8 cellular contexts compared by ENCODE assay signal in the genomic region with DNA sequence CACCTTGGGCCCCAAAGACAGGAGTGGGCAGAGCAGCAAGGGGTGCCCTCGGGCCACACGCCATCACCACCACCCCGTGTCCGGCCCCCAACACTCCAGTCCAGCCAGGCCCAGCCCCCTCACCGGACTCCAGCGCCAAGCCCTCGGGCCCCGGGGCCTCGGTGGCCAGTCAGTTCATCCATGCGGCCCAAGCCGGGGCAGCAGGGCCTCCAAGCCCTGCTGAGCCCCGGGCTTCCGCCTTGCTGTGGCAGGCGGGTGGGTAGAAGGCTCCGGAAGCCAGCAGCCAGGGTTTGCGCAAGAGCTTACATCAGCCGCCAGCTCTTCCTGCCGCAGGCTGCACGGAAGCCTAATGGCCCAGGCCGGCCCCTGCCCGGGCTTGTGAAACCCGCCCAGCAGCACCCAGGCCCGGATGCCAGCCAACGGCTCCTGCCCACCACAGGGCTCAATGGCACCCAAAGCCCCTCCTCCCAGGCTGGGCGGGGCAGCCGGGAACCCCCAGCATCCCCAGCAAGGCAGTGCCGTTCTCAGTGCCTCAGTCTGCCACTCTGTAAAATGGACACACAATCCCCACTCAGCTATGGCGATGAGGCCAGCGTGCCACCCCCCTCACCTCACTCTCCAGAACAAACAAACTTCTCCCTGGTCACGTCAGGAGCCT. TPM values are rescaled to one million over a fixed set of nuclear protein-coding genes. Genes with fewer than 3 reads are reported as not detected.
DNase-seq lines count a peak whose midpoint lies in the region; ATAC-seq and TF ChIP-seq lines count a peak whose summit lies in the region.

No MANE protein-coding gene starts in this region.

- no peaks in the 10 kb centered on the region for H3K27me3 Mint-ChIP-seq in activated naive CD4-positive, alpha-beta T cell treated with anti-CD3 and anti-CD28 coated beads, Interleukin-2, amount 50 U/mL, for 24 hours

- H3K9me3 ChIP-seq in left ventricle myocardium inferior (replicated peaks) = no peaks in the 10 kb centered on the region

- TF ChIP-seq CTCF in left ventricle myocardium inferior (IDR thresholded peaks at IDR 0.05; ENCODE audit: borderline replicate concordance) = no peak

- DNase-seq in C1 segment of cervical spinal cord (lab: John Stamatoyannopoulos, UW) = peak in 8 of 14 donors; percentile 28 to 71 (median 50)
- peak; percentile 83 for DNase-seq in left ventricle myocardium inferior
- DNase-seq in stimulated activated CD4-positive, alpha-beta T cell treated with anti-CD3 and anti-CD28 coated beads, Interleukin-12 subunit alpha, Interleukin-12 subunit beta, amount 100 ng/mL, for 48 hours (ENCODE audit: low read depth in 2 of 3, low spot score in 1 of 3) = peak; percentile 68 to 81 (median 81)
- DNase-seq in islet precursor cell = no peak

- H3K4me1 ChIP-seq in left ventricle myocardium inferior = peaks cover 23% of the 10 kb centered on the region

- peak overlapping the region; percentile 88 for H3K4me3 Mint-ChIP-seq in activated naive CD4-positive, alpha-beta T cell treated with anti-CD3 and anti-CD28 coated beads, Interleukin-2, amount 50 U/mL, for 24 hours

- H3K27ac ChIP-seq in left ventricle myocardium inferior (replicated peaks) = peak overlapping the region; percentile 67

- no peaks in the 10 kb centered on the region for H3K9me3 Mint-ChIP-seq in activated naive CD4-positive, alpha-beta T cell treated with anti-CD3 and anti-CD28 coated beads, Interleukin-2, amount 50 U/mL, for 24 hours

- peaks cover 33% of the 10 kb centered on the region for H3K4me1 Mint-ChIP-seq in activated naive CD4-positive, alpha-beta T cell treated with anti-CD3 and anti-CD28 coated beads, Interleukin-2, amount 50 U/mL, for 24 hours

- peak overlapping the region; percentile 54 for H3K4me3 ChIP-seq in left ventricle myocardium inferior

- no peaks in the 10 kb centered on the region for H3K27me3 ChIP-seq in left ventricle myocardium inferior (ENCODE audit: low read depth)

- H3K36me3 ChIP-seq in left ventricle myocardium inferior = peaks cover 32% of the 10 kb centered on the region

- H3K27ac Mint-ChIP-seq in activated naive CD4-positive, alpha-beta T cell treated with anti-CD3 and anti-CD28 coated beads, Interleukin-2, amount 50 U/mL, for 24 hours = peak overlapping the region; percentile 96

- intact Hi-C loops in left ventricle myocardium inferior (cut with micrococcal nuclease) = no loop called here

- ATAC-seq in GM19397 (IDR thresholded peaks at IDR 0.05; ENCODE audit: unreplicated experiment) (peak; percentile 81), HG03565 (IDR thresholded peaks at IDR 0.05; ENCODE audit: unreplicated experiment) (peak; percentile 68), SK-N-SH treated with all-trans-retinoic acid at 6 μM for 48 hours (peak; percentile 9)

- peaks cover 5% of the 10 kb centered on the region for H3K36me3 Mint-ChIP-seq in activated naive CD4-positive, alpha-beta T cell treated with anti-CD3 and anti-CD28 coated beads, Interleukin-2, amount 50 U/mL, for 24 hours

TF ChIP-seq in SK-N-SH treated with all-trans-retinoic acid at 6 μM for 48 hours, 23 proteins besides CTCF, POLR2A, EP300 and RAD21:
- TF ChIP-seq ZFP3 (CRISPR knock-in tag; IDR thresholded peaks at IDR 0.05) = no peak
- TF ChIP-seq, protein P1, sequence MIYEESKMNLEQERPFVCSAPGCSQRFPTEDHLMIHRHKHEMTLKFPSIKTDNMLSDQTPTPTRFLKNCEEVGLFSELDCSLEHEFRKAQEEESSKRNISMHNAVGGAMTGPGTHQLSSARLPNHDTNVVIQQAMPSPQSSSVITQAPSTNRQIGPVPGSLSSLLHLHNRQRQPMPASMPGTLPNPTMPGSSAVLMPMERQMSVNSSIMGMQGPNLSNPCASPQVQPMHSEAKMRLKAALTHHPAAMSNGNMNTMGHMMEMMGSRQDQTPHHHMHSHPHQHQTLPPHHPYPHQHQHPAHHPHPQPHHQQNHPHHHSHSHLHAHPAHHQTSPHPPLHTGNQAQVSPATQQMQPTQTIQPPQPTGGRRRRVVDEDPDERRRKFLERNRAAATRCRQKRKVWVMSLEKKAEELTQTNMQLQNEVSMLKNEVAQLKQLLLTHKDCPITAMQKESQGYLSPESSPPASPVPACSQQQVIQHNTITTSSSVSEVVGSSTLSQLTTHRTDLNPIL (CRISPR knock-in tag; IDR thresholded peaks at IDR 0.05; ENCODE audit: low read depth) = no peak
- no peak for TF ChIP-seq ISL1 (CRISPR knock-in tag; IDR thresholded peaks at IDR 0.05)
- no peak for TF ChIP-seq ESRRG (CRISPR knock-in tag; IDR thresholded peaks at IDR 0.05)
- TF ChIP-seq ZNF8 (CRISPR knock-in tag; IDR thresholded peaks at IDR 0.05) = no peak
TF ChIP-seq in SK-N-SH treated with all-trans-retinoic acid at 6 μM for 48 hours: peak in this region for 0.

RNA-seq across cellular contexts. Expression of a gene that starts 26.5 kb away (rescaled TPM):
- 27.7 TPM for total RNA-seq in left ventricle myocardium inferior

Comparison
In these comparisons a context has a peak if more than half of its experiments do, and no peak if none do; other contexts are left out.
1. ATAC-seq: peak in every context shown above with its lines; median percentile 81 in GM19397; 68 in HG03565; 9 in SK-N-SH treated with all-trans-retinoic acid at 6 μM for 48 hours.